In genomic region chr5:180395540-180396274, GRCh38 we compare ENCODE assay signal across 26 cellular contexts. TPM values are rescaled to one million over a fixed set of nuclear protein-coding genes. Genes with fewer than 3 reads are reported as not detected.
A peak's percentile ranks its signal among the peaks of the same experiment; 100 is the strongest.
DNase-seq lines count a peak whose midpoint lies in the region; ATAC-seq and TF ChIP-seq lines count a peak whose summit lies in the region.
"Had no signal": no experiment of that assay in that cellular context is flagged by ENCODE, and none has a peak within 500 bp of the region (broad histone marks: within the 10 kb centered on the region; RNA-seq: fewer than 3 reads in every experiment).

No MANE protein-coding gene starts in this region.

- peaks cover 32% of the 10 kb centered on the region for H3K27me3 Mint-ChIP-seq in T-helper 17 cell
- H3K27me3 Mint-ChIP-seq: activated naive CD8-positive, alpha-beta T cell treated with anti-CD3 and anti-CD28 coated beads, Interleukin-2, amount 10 ng/mL, durations not matched to agents 7 days and 5 days had no signal

- in situ Hi-C loops in Panc1 (cut with HindIII; ENCODE audit: low pct_unique_long_range_greater_than_20kb, low sequenced_read_pairs) (no loop called here), gastrocnemius medialis (cut with MboI; ENCODE audit: low sequenced_read_pairs in 4 of 4) (no loop called here)

- no peak for TF ChIP-seq CTCF in SK-N-SH (IDR thresholded peaks at IDR 0.05)
- TF ChIP-seq CTCF in Panc1 (IDR thresholded peaks at IDR 0.05) = no peak
- TF ChIP-seq CTCF in gastrocnemius medialis (IDR thresholded peaks at IDR 0.05 in 4 of 5, conservative IDR thresholded peaks at IDR 0.05 in 1 of 5) = no peak

- WGBS in SK-N-SH (ENCODE audit: low lambda C conversion rate) = 45% methylated on average over 16 of the region's 16 CpGs

- no peaks in the 10 kb centered on the region for H3K36me3 ChIP-seq in SK-N-SH (replicated peaks in 1 of 2; ENCODE audit: control insufficient read depth in 1 of 2, insufficient read depth in 2 of 2, low read length in 1 of 2)
- H3K36me3 ChIP-seq in Panc1 (ENCODE audit: control insufficient read depth, insufficient read depth, low read length) = no peaks in the 10 kb centered on the region
- H3K36me3 ChIP-seq in gastrocnemius medialis = no peaks in the 10 kb centered on the region
- H3K36me3 ChIP-seq: gastroesophageal sphincter, Peyer's patch, tibial nerve had no signal

- H3K27ac ChIP-seq in SK-N-SH (ENCODE audit: low read depth in 2 of 2, low read length in 1 of 2) (no peak overlapping the region), Panc1 (ENCODE audit: low read length) (no peak overlapping the region), gastrocnemius medialis (no peak overlapping the region)
- H3K27ac ChIP-seq: gastroesophageal sphincter, Peyer's patch, SK-N-MC, tibial nerve had no signal

- no peak for TF ChIP-seq POLR2A in gastrocnemius medialis (IDR thresholded peaks at IDR 0.05)

- H3F3A ChIP-seq in SK-N-SH (replicated peaks; ENCODE audit: insufficient read depth) = no peaks in the 10 kb centered on the region

- no peak overlapping the region for H2AFZ ChIP-seq in SK-N-SH (ENCODE audit: low read depth)

- ATAC-seq in SK-N-SH treated with all-trans-retinoic acid at 6 μM for 48 hours = no peak
- ATAC-seq in Panc1 = peak; percentile 47; the same call in 1 of the 2 replicates
- ATAC-seq in gastrocnemius medialis = peak; percentile 50 to 70
- ATAC-seq in T-helper 17 cell = no peak
- ATAC-seq: esophagus mucosa; gastroesophageal sphincter; stimulated activated naive CD8-positive, alpha-beta T cell treated with anti-CD3 and anti-CD28 coated beads, Interleukin-15, amount 100 ng/mL, for 72 hours had no signal

- BruUV-seq in Panc1 (replicated peaks; lab: Mats Ljungman, UMichigan) = no TSS peak

- H3K36me3 Mint-ChIP-seq in T-helper 17 cell (ENCODE audit: low read depth) = no peaks in the 10 kb centered on the region
- H3K36me3 Mint-ChIP-seq: activated naive CD8-positive, alpha-beta T cell treated with anti-CD3 and anti-CD28 coated beads, Interleukin-2, amount 10 ng/mL, durations not matched to agents 7 days and 5 days had no signal

- H3K27ac Mint-ChIP-seq in T-helper 17 cell = no peak overlapping the region
- H3K27ac Mint-ChIP-seq: activated B cell treated with CpG ODN at 0.5 μM for 24 hours; activated naive CD8-positive, alpha-beta T cell treated with anti-CD3 and anti-CD28 coated beads, Interleukin-2, amount 10 ng/mL, durations not matched to agents 7 days and 5 days; stimulated activated naive CD8-positive, alpha-beta T cell treated with anti-CD3 and anti-CD28 coated beads, Interleukin-15, amount 100 ng/mL, for 72 hours had no signal

- no peak for TF ChIP-seq EP300 in SK-N-SH (IDR thresholded peaks at IDR 0.05; ENCODE audit: borderline replicate concordance in 1 of 2, low read depth in 1 of 2, low read length in 1 of 2)

- no peak overlapping the region for H3K4me2 ChIP-seq in SK-N-SH

- H3K9me3 ChIP-seq in SK-N-SH (no peaks in the 10 kb centered on the region), Panc1 (ENCODE audit: control insufficient read depth, insufficient read depth, low read depth, low read length) (no peaks in the 10 kb centered on the region), gastrocnemius medialis (no peaks in the 10 kb centered on the region), T-helper 17 cell (ENCODE audit: control insufficient read depth, low read length, poor library complexity, severe bottlenecking) (no peaks in the 10 kb centered on the region)
- H3K9me3 ChIP-seq: gastroesophageal sphincter, Peyer's patch, tibial nerve had no signal

- no peak for TF ChIP-seq RAD21 in SK-N-SH (IDR thresholded peaks at IDR 0.05; ENCODE audit: low read length)

- no peaks in the 10 kb centered on the region for H3K4me1 ChIP-seq in SK-N-SH (ENCODE audit: control insufficient read depth in 1 of 2, insufficient read depth in 2 of 2, low read depth in 1 of 2, low read length in 1 of 2)
- H3K4me1 ChIP-seq in Panc1 (ENCODE audit: control insufficient read depth, insufficient read depth, low read length) = no peaks in the 10 kb centered on the region
- H3K4me1 ChIP-seq in gastrocnemius medialis = no peaks in the 10 kb centered on the region
- H3K4me1 ChIP-seq: gastroesophageal sphincter, Peyer's patch, tibial nerve had no signal

- no peaks in the 10 kb centered on the region for H3K9me2 ChIP-seq in SK-N-SH

- intact Hi-C loops in Panc1 (cut with micrococcal nuclease; ENCODE audit: unreplicated experiment) = no loop called here
- intact Hi-C loops in cardiac septum (cut with DNase I) = no loop called here
- intact Hi-C loops in gastrocnemius medialis (cut with DNase I; ENCODE audit: low total_unique reads) = no loop called here

- no peaks in the 10 kb centered on the region for H3K79me2 ChIP-seq in SK-N-SH (ENCODE audit: insufficient read depth)

- CTCF ChIA-PET in SK-N-SH (lab: Yijun Ruan, JAX) (interaction anchor here (1.0 kb wide), 2 partner anchors 80 to 102 kb away, joined by 3 to 5 read pairs; no protein-coding TSS in a partner anchor), Panc1 (lab: Charles Lee) (no interaction called here)

- H3K27me3 ChIP-seq in SK-N-SH (ENCODE audit: insufficient read depth) (no peaks in the 10 kb centered on the region), Panc1 (ENCODE audit: control insufficient read depth, insufficient read depth, low read length) (no peaks in the 10 kb centered on the region), gastrocnemius medialis (no peaks in the 10 kb centered on the region)
- H3K27me3 ChIP-seq: gastroesophageal sphincter, Peyer's patch, tibial nerve had no signal

- POLR2A ChIA-PET in SK-N-SH (lab: Yijun Ruan, JAX) = no interaction called here
- POLR2A ChIA-PET in Panc1 (lab: Charles Lee) = no interaction called here

- H4K20me1 ChIP-seq in SK-N-SH (ENCODE audit: insufficient read depth) = no peaks in the 10 kb centered on the region

- no peak overlapping the region for H3K4me3 Mint-ChIP-seq in T-helper 17 cell
- H3K4me3 Mint-ChIP-seq: activated B cell treated with CpG ODN at 0.5 μM for 24 hours; activated naive CD8-positive, alpha-beta T cell treated with anti-CD3 and anti-CD28 coated beads, Interleukin-2, amount 10 ng/mL, durations not matched to agents 7 days and 5 days; stimulated activated naive CD8-positive, alpha-beta T cell treated with anti-CD3 and anti-CD28 coated beads, Interleukin-15, amount 100 ng/mL, for 72 hours had no signal

- H3K4me1 Mint-ChIP-seq in T-helper 17 cell = no peaks in the 10 kb centered on the region
- H3K4me1 Mint-ChIP-seq: activated B cell treated with CpG ODN at 0.5 μM for 24 hours; activated naive CD8-positive, alpha-beta T cell treated with anti-CD3 and anti-CD28 coated beads, Interleukin-2, amount 10 ng/mL, durations not matched to agents 7 days and 5 days; stimulated activated naive CD8-positive, alpha-beta T cell treated with anti-CD3 and anti-CD28 coated beads, Interleukin-15, amount 100 ng/mL, for 72 hours had no signal

- no peak overlapping the region for H3K4me3 ChIP-seq in SK-N-SH (ENCODE audit: low read depth in 2 of 2, low read length in 1 of 2)
- H3K4me3 ChIP-seq in Panc1 (ENCODE audit: low read depth in 2 of 2, low read length in 2 of 2) = no peak overlapping the region
- no peak overlapping the region for H3K4me3 ChIP-seq in gastrocnemius medialis
- H3K4me3 ChIP-seq: gastroesophageal sphincter, Peyer's patch, SK-N-MC, tibial nerve had no signal

- H3K9ac ChIP-seq in SK-N-SH = no peak overlapping the region

- peak; percentile 2 for DNase-seq in SK-N-SH
- DNase-seq in Panc1 (ENCODE audit: low read depth, low spot score) = no peak
- DNase-seq in cardiac septum (ENCODE audit: low spot score) = peak; percentile 36
- peak in 1 of 2 donors; percentile 61 for DNase-seq in gastrocnemius medialis
- DNase-seq in NCI-H1930 (lab: John Stamatoyannopoulos, UW) = no peak
- DNase-seq in stimulated activated CD4-positive, alpha-beta T cell treated with anti-CD3 and anti-CD28 coated beads, Interleukin-4, amount 100 ng/mL, for 1 hour = no peak
- no peak for DNase-seq in T-helper 17 cell
- DNase-seq: activated B cell treated with CpG ODN at 0.5 μM for 24 hours; activated CD4-positive, alpha-beta T cell treated with anti-CD3 and anti-CD28 coated beads, Interleukin-2, amount 50 U/mL, for 48 hours; activated CD8-positive, alpha-beta memory T cell treated with anti-CD3 and anti-CD28 coated beads, Interleukin-2, amount 50 U/mL, for 48 hours; activated naive CD8-positive, alpha-beta T cell treated with anti-CD3 and anti-CD28 coated beads, Interleukin-2, amount 10 ng/mL, durations not matched to agents 7 days and 5 days; effector memory CD4-positive, alpha-beta T cell; HCEC 1CT; Karpas-422; NCI-H1417; NCI-H510A treated with DMSO at 0.1 percent for 48 hours; NK-92 treated with Interleukin-12 subunit alpha and Interleukin-12 subunit beta, amount 100 ng/mL, for 24 hours; nucleus accumbens; Peyer's patch; stimulated activated naive CD8-positive, alpha-beta T cell treated with anti-CD3 and anti-CD28 coated beads, Interleukin-15, amount 100 ng/mL, for 72 hours; T1000 had no signal

TF ChIP-seq in SK-N-SH, 30 proteins besides CTCF, POLR2A, EP300 and RAD21 (continues in another document):
- TF ChIP-seq PBX3 (IDR thresholded peaks at IDR 0.05) (no peak), POLR2AphosphoS5 (IDR thresholded peaks at IDR 0.05; ENCODE audit: low read depth, low read length) (no peak)

TF ChIP-seq in SK-N-SH treated with all-trans-retinoic acid at 6 μM for 48 hours, 23 proteins besides CTCF, POLR2A, EP300 and RAD21 (continues in another document):
- no peak for TF ChIP-seq POU6F1 (CRISPR knock-in tag; IDR thresholded peaks at IDR 0.05; ENCODE audit: borderline replicate concordance, low read depth)
- no peak for TF ChIP-seq TCF4 (CRISPR knock-in tag; IDR thresholded peaks at IDR 0.05; ENCODE audit: borderline replicate concordance)
- TF ChIP-seq CSDC2 (CRISPR knock-in tag; IDR thresholded peaks at IDR 0.05) = no peak
- TF ChIP-seq ZFP30 (CRISPR knock-in tag; IDR thresholded peaks at IDR 0.05) = no peak
- TF ChIP-seq ZC3H10 (CRISPR knock-in tag; IDR thresholded peaks at IDR 0.05) = no peak

RNA-seq across cellular contexts. Expression of gene GFPT2, which starts 42.6 kb away (rescaled TPM):
- polyA plus RNA-seq in SK-N-SH (2012; rRNA removed) = 8.1 and 8.9 TPM in 2 replicates
- polyA plus RNA-seq in SK-N-SH (2012; cell fraction: cytosol; rRNA removed) = 7.2 and 8.7 TPM in 2 replicates
- polyA plus RNA-seq in SK-N-SH (2012; cell fraction: nucleus; rRNA removed) = 10.5 and 13.5 TPM in 2 replicates
- total RNA-seq in Panc1 (2021; ENCODE audit: unreplicated experiment) = 2.1 TPM
- polyA plus RNA-seq in Panc1 (2012; ENCODE audit: insufficient read length) = 1.3 TPM
- 12.9 TPM for total RNA-seq in cardiac septum
- total RNA-seq in gastrocnemius medialis = 1 to 10 TPM; 2.1 to 5.5 (median 4.1) TPM
- 1 to 10 TPM in 1 of 2 donors, under 1 TPM in 1; 0.80 to 2.1 TPM for total RNA-seq in T-helper 17 cell

Comparison
In these comparisons a context has a peak if more than half of its experiments do, and no peak if none do; other contexts are left out.
1. DNase-seq: peak in SK-N-SH (single experiment) and cardiac septum (single experiment); none in Panc1 (single experiment), NCI-H1930 (0 of 2), stimulated activated CD4-positive, alpha-beta T cell treated with anti-CD3 and anti-CD28 coated beads, Interleukin-4, amount 100 ng/mL, for 1 hour (single experiment) and T-helper 17 cell (0 of 3).
2. ATAC-seq: peak in Panc1 (single experiment) and gastrocnemius medialis (2 of 2); none in SK-N-SH treated with all-trans-retinoic acid at 6 μM for 48 hours (single experiment) and T-helper 17 cell (single experiment).